21 cellular contexts compared by ENCODE assay signal in genomic region chr3:56219894-56220805, GRCh38.
A peak's percentile ranks its signal among the peaks of the same experiment; 100 is the strongest.
DNase-seq lines count a peak whose midpoint lies in the region; TF ChIP-seq lines count a peak whose summit lies in the region.
"Had no signal": no experiment of that assay in that cellular context is flagged by ENCODE, and none has a peak within 500 bp of the region (broad histone marks: within the 10 kb centered on the region; RNA-seq: fewer than 3 reads in every experiment).

No MANE protein-coding gene starts in this region.

- TF ChIP-seq EP300 in esophagus muscularis mucosa (IDR thresholded peaks at IDR 0.05), result no peak

- TF ChIP-seq POLR2A in esophagus muscularis mucosa (IDR thresholded peaks at IDR 0.05; ENCODE audit: low read depth) (no peak), prostate gland (IDR thresholded peaks at IDR 0.05) (no peak), thyroid gland (IDR thresholded peaks at IDR 0.05) (no peak)

- WGBS in esophagus muscularis mucosa, result 67% methylated on average over 9 of the region's 11 CpGs
- WGBS in mesodermal cell (ENCODE audit: insufficient coverage in 2 of 2), 2 experiments, result 56 to 59% methylated on average over 5 to 6 of the region's 11 CpGs
- WGBS in prostate gland, result 74% methylated on average over 11 of the region's 11 CpGs
- WGBS in thyroid gland, 2 donors, result 77 to 83% methylated on average over 11 of the region's 11 CpGs

- peak; percentile 1 for DNase-seq in EH (ENCODE audit: low read depth)
- peak; percentile 25 for DNase-seq in NCI-H226
- peak; percentile 57 for DNase-seq in esophagus muscularis mucosa (ENCODE audit: extremely low spot score)
- no peak for DNase-seq in prostate gland (ENCODE audit: low spot score)
- no peak for DNase-seq in thyroid gland
- DNase-seq in activated T-cell treated with anti-CD3 and anti-CD28 coated beads, Interleukin-2, amount 50 U/mL, for 48 hours, result no peak
- DNase-seq in NCI-H187 treated with DMSO at 0.1 percent for 48 hours (lab: John Stamatoyannopoulos, UW), result no peak
- DNase-seq: activated CD8-positive, alpha-beta T cell treated with anti-CD3 and anti-CD28 coated beads for 36 hours; activated naive CD4-positive, alpha-beta T cell treated with anti-CD3 and anti-CD28 coated beads for 36 hours; activated T-cell treated with anti-CD3 and anti-CD28 coated beads, Interleukin-2, amount 50 U/mL, for 24 hours; H7; KBM-7; mammary epithelial cell; naive B cell; NCI-H2029; NCI-H446; SHP77; upper lobe of right lung had no signal

- no peak for TF ChIP-seq CTCF in esophagus muscularis mucosa (IDR thresholded peaks at IDR 0.05)
- TF ChIP-seq CTCF in prostate gland (IDR thresholded peaks at IDR 0.05), result no peak
- TF ChIP-seq CTCF in thyroid gland (IDR thresholded peaks at IDR 0.05), result no peak

- H3K4me3 ChIP-seq in esophagus muscularis mucosa, result no peak overlapping the region
- H3K4me3 ChIP-seq in mesodermal cell (ENCODE audit: extremely low read depth, insufficient read depth, low read length, poor library complexity, severe bottlenecking), result no peak overlapping the region
- no peak overlapping the region for H3K4me3 ChIP-seq in prostate gland
- no peak overlapping the region for H3K4me3 ChIP-seq in thyroid gland (replicated peaks in 1 of 3)
- H3K4me3 ChIP-seq: BLaER1, hepatocyte, upper lobe of right lung had no signal

- intact Hi-C loops in esophagus muscularis mucosa (cut with DNase I) (no loop called here), prostate gland (cut with DNase I) (no loop called here), thyroid gland (cut with DNase I) (no loop called here)

- H3K27ac ChIP-seq in esophagus muscularis mucosa (replicated peaks in 1 of 4) (no peak overlapping the region), mesodermal cell (ENCODE audit: low read depth, low read length, severe bottlenecking) (peak overlapping the region; percentile 74), prostate gland (no peak overlapping the region), thyroid gland (no peak overlapping the region)
- H3K27ac ChIP-seq: BLaER1, hepatocyte, upper lobe of right lung had no signal

- H3K9me3 ChIP-seq in esophagus muscularis mucosa, result no peaks in the 10 kb centered on the region
- H3K9me3 ChIP-seq in mesodermal cell (ENCODE audit: control insufficient read depth, low read length), result no peaks in the 10 kb centered on the region
- no peaks in the 10 kb centered on the region for H3K9me3 ChIP-seq in prostate gland
- no peaks in the 10 kb centered on the region for H3K9me3 ChIP-seq in thyroid gland
- H3K9me3 ChIP-seq: BLaER1, upper lobe of right lung had no signal

- H3K27me3 ChIP-seq in esophagus muscularis mucosa (no peaks in the 10 kb centered on the region), prostate gland (replicated peaks; ENCODE audit: insufficient read depth) (no peaks in the 10 kb centered on the region), thyroid gland (no peaks in the 10 kb centered on the region)
- H3K27me3 ChIP-seq: BLaER1, hepatocyte, upper lobe of right lung had no signal

- H3K36me3 ChIP-seq in esophagus muscularis mucosa (no peaks in the 10 kb centered on the region), mesodermal cell (ENCODE audit: control insufficient read depth, insufficient read depth, low read length) (no peaks in the 10 kb centered on the region), prostate gland (no peaks in the 10 kb centered on the region), thyroid gland (no peaks in the 10 kb centered on the region)
- H3K36me3 ChIP-seq: BLaER1, upper lobe of right lung had no signal

- H3K4me1 ChIP-seq in esophagus muscularis mucosa (no peaks in the 10 kb centered on the region), mesodermal cell (ENCODE audit: control insufficient read depth, insufficient read depth, low read length, poor library complexity, severe bottlenecking) (peaks cover 3% of the 10 kb centered on the region), prostate gland (replicated peaks) (no peaks in the 10 kb centered on the region), thyroid gland (no peaks in the 10 kb centered on the region)
- H3K4me1 ChIP-seq: BLaER1, upper lobe of right lung had no signal

Comparison
In these comparisons a context has a peak if more than half of its experiments do, and no peak if none do; other contexts are left out.
1. DNase-seq: peak in EH (single experiment), NCI-H226 (single experiment) and esophagus muscularis mucosa (single experiment); none in prostate gland (single experiment), thyroid gland (0 of 2), activated T-cell treated with anti-CD3 and anti-CD28 coated beads, Interleukin-2, amount 50 U/mL, for 48 hours (0 of 2) and NCI-H187 treated with DMSO at 0.1 percent for 48 hours (single experiment).